ENCODE assay signal across 1 cellular context in genomic region chr4:87122252-87122651, GRCh38.
TF ChIP-seq lines count a peak whose summit lies in the region.

No MANE protein-coding gene starts in this region.

TF ChIP-seq in SK-N-SH, 30 proteins besides CTCF, POLR2A, EP300 and RAD21 (continued from another document):
- TF ChIP-seq, protein P1, sequence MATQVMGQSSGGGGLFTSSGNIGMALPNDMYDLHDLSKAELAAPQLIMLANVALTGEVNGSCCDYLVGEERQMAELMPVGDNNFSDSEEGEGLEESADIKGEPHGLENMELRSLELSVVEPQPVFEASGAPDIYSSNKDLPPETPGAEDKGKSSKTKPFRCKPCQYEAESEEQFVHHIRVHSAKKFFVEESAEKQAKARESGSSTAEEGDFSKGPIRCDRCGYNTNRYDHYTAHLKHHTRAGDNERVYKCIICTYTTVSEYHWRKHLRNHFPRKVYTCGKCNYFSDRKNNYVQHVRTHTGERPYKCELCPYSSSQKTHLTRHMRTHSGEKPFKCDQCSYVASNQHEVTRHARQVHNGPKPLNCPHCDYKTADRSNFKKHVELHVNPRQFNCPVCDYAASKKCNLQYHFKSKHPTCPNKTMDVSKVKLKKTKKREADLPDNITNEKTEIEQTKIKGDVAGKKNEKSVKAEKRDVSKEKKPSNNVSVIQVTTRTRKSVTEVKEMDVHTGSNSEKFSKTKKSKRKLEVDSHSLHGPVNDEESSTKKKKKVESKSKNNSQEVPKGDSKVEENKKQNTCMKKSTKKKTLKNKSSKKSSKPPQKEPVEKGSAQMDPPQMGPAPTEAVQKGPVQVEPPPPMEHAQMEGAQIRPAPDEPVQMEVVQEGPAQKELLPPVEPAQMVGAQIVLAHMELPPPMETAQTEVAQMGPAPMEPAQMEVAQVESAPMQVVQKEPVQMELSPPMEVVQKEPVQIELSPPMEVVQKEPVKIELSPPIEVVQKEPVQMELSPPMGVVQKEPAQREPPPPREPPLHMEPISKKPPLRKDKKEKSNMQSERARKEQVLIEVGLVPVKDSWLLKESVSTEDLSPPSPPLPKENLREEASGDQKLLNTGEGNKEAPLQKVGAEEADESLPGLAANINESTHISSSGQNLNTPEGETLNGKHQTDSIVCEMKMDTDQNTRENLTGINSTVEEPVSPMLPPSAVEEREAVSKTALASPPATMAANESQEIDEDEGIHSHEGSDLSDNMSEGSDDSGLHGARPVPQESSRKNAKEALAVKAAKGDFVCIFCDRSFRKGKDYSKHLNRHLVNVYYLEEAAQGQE (IDR thresholded peaks at IDR 0.05; ENCODE audit: low read depth, low read length): no peak
- TF ChIP-seq FOXM1 (IDR thresholded peaks at IDR 0.05; ENCODE audit: low read depth): no peak
- TF ChIP-seq, protein P2, sequence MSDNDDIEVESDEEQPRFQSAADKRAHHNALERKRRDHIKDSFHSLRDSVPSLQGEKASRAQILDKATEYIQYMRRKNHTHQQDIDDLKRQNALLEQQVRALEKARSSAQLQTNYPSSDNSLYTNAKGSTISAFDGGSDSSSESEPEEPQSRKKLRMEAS (IDR thresholded peaks at IDR 0.05; ENCODE audit: low read depth): no peak
- TF ChIP-seq FOXJ3 (CRISPR knock-in tag; IDR thresholded peaks at IDR 0.05): no peak
- TF ChIP-seq TEAD4 (IDR thresholded peaks at IDR 0.05; ENCODE audit: borderline replicate concordance, insufficient read depth): no peak
- no peak for TF ChIP-seq MXI1 (IDR thresholded peaks at IDR 0.05; ENCODE audit: low read depth, low read length)
- TF ChIP-seq USF1 (IDR thresholded peaks at IDR 0.05; ENCODE audit: borderline replicate concordance, low read depth): no peak
- no peak for TF ChIP-seq CHD2 (IDR thresholded peaks at IDR 0.05; ENCODE audit: low read length, partially characterized antibody)
- TF ChIP-seq TCF12 (IDR thresholded peaks at IDR 0.05): no peak
- TF ChIP-seq, protein P3, sequence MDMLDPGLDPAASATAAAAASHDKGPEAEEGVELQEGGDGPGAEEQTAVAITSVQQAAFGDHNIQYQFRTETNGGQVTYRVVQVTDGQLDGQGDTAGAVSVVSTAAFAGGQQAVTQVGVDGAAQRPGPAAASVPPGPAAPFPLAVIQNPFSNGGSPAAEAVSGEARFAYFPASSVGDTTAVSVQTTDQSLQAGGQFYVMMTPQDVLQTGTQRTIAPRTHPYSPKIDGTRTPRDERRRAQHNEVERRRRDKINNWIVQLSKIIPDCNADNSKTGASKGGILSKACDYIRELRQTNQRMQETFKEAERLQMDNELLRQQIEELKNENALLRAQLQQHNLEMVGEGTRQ (IDR thresholded peaks at IDR 0.05; ENCODE audit: borderline replicate concordance, low read depth, low read length): no peak
